In the genomic region with DNA sequence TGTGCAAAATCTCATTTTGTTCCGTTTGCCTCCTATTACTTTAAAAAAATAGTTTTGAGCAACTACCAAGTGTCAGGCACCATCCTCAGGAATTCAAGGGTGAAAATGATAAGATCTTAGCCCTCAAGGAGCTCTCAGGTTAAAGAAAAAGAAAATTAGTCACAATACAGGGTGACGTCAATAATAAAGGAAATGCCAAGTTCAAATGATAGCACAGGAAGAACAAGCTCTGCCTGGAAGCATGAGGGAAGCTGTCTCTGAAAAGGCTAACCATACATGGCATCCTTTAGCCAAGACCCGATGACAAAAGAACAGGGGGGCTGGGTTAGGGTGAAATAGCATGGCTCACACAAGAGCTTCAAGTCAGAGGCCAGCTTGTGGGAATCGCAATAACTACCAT, we compare ENCODE assay signal across 12 cellular contexts. TPM values are rescaled to one million over a fixed set of nuclear protein-coding genes. Genes with fewer than 3 reads are reported as not detected.
DNase-seq lines count a peak whose midpoint lies in the region; ATAC-seq and TF ChIP-seq lines count a peak whose summit lies in the region.
"Had no signal": no experiment of that assay in that cellular context is flagged by ENCODE, and none has a peak within 500 bp of the region (broad histone marks: within the 10 kb centered on the region; RNA-seq: fewer than 3 reads in every experiment).

No MANE protein-coding gene starts in this region.

- TF ChIP-seq CTCF in HFFc6 (IDR thresholded peaks at IDR 0.05), result no peak
- TF ChIP-seq CTCF in fibroblast of mammary gland (conservative IDR thresholded peaks at IDR 0.05; ENCODE audit: control insufficient read depth, insufficient read depth, low read depth, low read length), result no peak
- no peak for TF ChIP-seq CTCF in GM13976 (IDR thresholded peaks at IDR 0.05; ENCODE audit: borderline replicate concordance, control extremely low read depth, extremely low read depth, insufficient read depth, missing control alignments)

- no peaks in the 10 kb centered on the region for H3K4me1 ChIP-seq in skeletal muscle tissue (ENCODE audit: control insufficient read depth in 3 of 3, insufficient read depth in 3 of 3, low read length in 3 of 3)

- H3K27ac Mint-ChIP-seq in HFFc6 (no peak overlapping the region), T-cell (no peak overlapping the region)
- H3K27ac Mint-ChIP-seq: brain had no signal

- H3K27me3 ChIP-seq in skeletal muscle tissue (ENCODE audit: control insufficient read depth in 3 of 3, insufficient read depth in 3 of 3, low read length in 3 of 3), result peaks cover 5 to 17% (median 11%) of the 10 kb centered on the region in 3 donors

- no peaks in the 10 kb centered on the region for H3K9me3 Mint-ChIP-seq in HFFc6
- no peaks in the 10 kb centered on the region for H3K9me3 Mint-ChIP-seq in T-cell

- H3K27me3 Mint-ChIP-seq in HFFc6 (ENCODE audit: insufficient read depth), result 0 out of 2 replicates have a peak, but pooled peaks cover 3% of the 10 kb centered on the region
- H3K27me3 Mint-ChIP-seq in T-cell, result peaks cover 0 to 1% of the 10 kb centered on the region in 2 donors

- H3K4me3 ChIP-seq in fibroblast of mammary gland (ENCODE audit: control insufficient read depth, low read depth, low read length) (no peak overlapping the region), skeletal muscle tissue (ENCODE audit: low read length in 3 of 3) (no peak overlapping the region)
- H3K4me3 ChIP-seq: mucosa of descending colon had no signal

- POLR2A ChIA-PET in T-cell (lab: Charles Lee), result interaction anchor here in 1 of 2 donors (0.6 kb wide), 1 partner anchor 42 kb away, joined by 15 read pairs; no protein-coding TSS in a partner anchor

- H3K36me3 ChIP-seq in skeletal muscle tissue (ENCODE audit: control insufficient read depth in 3 of 3, insufficient read depth in 3 of 3, low read length in 3 of 3), result no peaks in the 10 kb centered on the region

- peak overlapping the region; percentile 54 for H3K27ac ChIP-seq in skeletal muscle tissue (ENCODE audit: low read depth, low read length)

- H3K36me3 Mint-ChIP-seq in HFFc6 (ENCODE audit: low read depth) (no peaks in the 10 kb centered on the region), T-cell (no peaks in the 10 kb centered on the region)
- H3K36me3 Mint-ChIP-seq: brain had no signal

- ATAC-seq in T-cell (replicated peaks in 1 of 4), result peak in 3 of 4 experiments; percentile 26 to 79 (median 38)

- peaks cover 32% of the 10 kb centered on the region for H3K4me1 Mint-ChIP-seq in HFFc6 (ENCODE audit: low read depth)
- peaks cover 26 to 32% (median 27%) of the 10 kb centered on the region in 3 donors for H3K4me1 Mint-ChIP-seq in T-cell
- H3K4me1 Mint-ChIP-seq: brain had no signal

- CTCF ChIA-PET in T-cell (lab: Charles Lee), result interaction anchor here in 1 of 2 donors (1.1 kb wide), 1 partner anchor 21 kb away, joined by 4 read pairs; no protein-coding TSS in a partner anchor

- 0 out of 2 replicates have a peak overlapping the region, but pooled peaks have one; percentile 1 for H3K4me3 Mint-ChIP-seq in HFFc6
- no peak overlapping the region for H3K4me3 Mint-ChIP-seq in T-cell
- H3K4me3 Mint-ChIP-seq: brain had no signal

- DNase-seq in HFFc6 (peak; percentile 63), T-cell (no peak), fibroblast of mammary gland (ENCODE audit: low read depth) (peak; percentile 6), GM13976 (ENCODE audit: low spot score) (no peak), NCI-H82 treated with DMSO at 0.1 percent for 48 hours (lab: John Stamatoyannopoulos, UW; ENCODE audit: unreplicated experiment) (no peak)
- no peak for DNase-seq in stimulated activated CD4-positive, alpha-beta T cell treated with anti-CD3 and anti-CD28 coated beads, Interleukin-4, amount 100 ng/mL, for 4 hours
- DNase-seq: activated CD8-positive, alpha-beta memory T cell treated with anti-CD3 and anti-CD28 coated beads, Interleukin-2, amount 50 U/mL, for 48 hours; mucosa of descending colon; NCI-H1436; NCI-H69 had no signal

- no peak overlapping the region for H3K9ac ChIP-seq in skeletal muscle tissue (ENCODE audit: low read depth in 1 of 3, low read length in 3 of 3)

- in situ Hi-C loops in GM13976 (cut with MboI; ENCODE audit: low sequenced_read_pairs, unreplicated experiment), result no loop called here

- no peaks in the 10 kb centered on the region for H3K9me3 ChIP-seq in skeletal muscle tissue (ENCODE audit: control insufficient read depth in 3 of 3, low read length in 3 of 3)
- H3K9me3 ChIP-seq: mucosa of descending colon had no signal

RNA-seq across cellular contexts. Expression of a gene that starts 11.1 kb away (rescaled TPM):
- not detected for total RNA-seq in HFFc6 (2021; fragmentation: NEBNext Ultra II Directional; extraction: Animal tissue kit (Norgen Biotek cat#: 25700))
- total RNA-seq in T-cell (1 to 10 TPM in 4 of 5 donors, under 1 TPM in 1; 0.85 to 5.6 (median 2.0) TPM), skeletal muscle tissue (1.0 TPM)

RNA-seq across cellular contexts. Expression of a gene that starts 23.0 kb away (rescaled TPM):
- under 1 TPM in 2 of 6 experiments, not detected in 4; 0.21 to 0.33 TPM for total RNA-seq in HFFc6 (2021; fragmentation: NEBNext Ultra II Directional; extraction: Animal tissue kit (Norgen Biotek cat#: 25700))
- total RNA-seq in T-cell, result 10 to 100 TPM in 4 of 5 donors, 1 to 10 TPM in 1; 9.8 to 25.2 (median 16.5) TPM
- total RNA-seq in skeletal muscle tissue, result 1.0 TPM

RNA-seq across cellular contexts. Expression of a gene that starts 29.3 kb away (rescaled TPM):
- not detected for total RNA-seq in HFFc6 (2021; fragmentation: NEBNext Ultra II Directional; extraction: Animal tissue kit (Norgen Biotek cat#: 25700))
- total RNA-seq in T-cell (100 to 1,000 TPM; 555 to 659 (median 596) TPM), skeletal muscle tissue (not detected)

RNA-seq across cellular contexts. Expression of a gene that starts 50.4 kb away (rescaled TPM):
- total RNA-seq in HFFc6 (2021; fragmentation: NEBNext Ultra II Directional; extraction: Animal tissue kit (Norgen Biotek cat#: 25700)), result not detected
- 100 to 1,000 TPM in 2 of 5 donors, 10 to 100 TPM in 3; 60.8 to 165 (median 95.8) TPM for total RNA-seq in T-cell
- total RNA-seq in skeletal muscle tissue, result 6.8 TPM

Comparison
In these comparisons a context has a peak if more than half of its experiments do, and no peak if none do; other contexts are left out.
1. DNase-seq: peak in HFFc6 (single experiment) and fibroblast of mammary gland (single experiment); none in T-cell (0 of 34), stimulated activated CD4-positive, alpha-beta T cell treated with anti-CD3 and anti-CD28 coated beads, Interleukin-4, amount 100 ng/mL, for 4 hours (0 of 2), GM13976 (single experiment) and NCI-H82 treated with DMSO at 0.1 percent for 48 hours (single experiment).
2. RNA of a gene that starts 29.3 kb away (total RNA-seq): 555 to 659 TPM in T-cell; not detected in HFFc6 and not detected in skeletal muscle tissue (single experiment); every median in the first group is over 100 times any median in the second.